8 cellular contexts compared by ENCODE assay signal in genomic region chr1:21814241-21814918, GRCh38. TPM values are rescaled to one million over a fixed set of nuclear protein-coding genes. Genes with fewer than 3 reads are reported as not detected.
DNase-seq lines count a peak whose midpoint lies in the region; ATAC-seq lines count a peak whose summit lies in the region.

No MANE protein-coding gene starts in this region.

- H3K4me1 Mint-ChIP-seq in stimulated activated effector memory CD8-positive, alpha-beta T cell treated with anti-CD3 and anti-CD28 coated beads, Interleukin-12 subunit alpha, Interleukin-12 subunit beta, amount 100 ng/mL, for 72 hours: peaks cover 15% of the 10 kb centered on the region

- DNase-seq in Daoy (ENCODE audit: low read depth) (peak; percentile 4), Kasumi-1 (lab: John Stamatoyannopoulos, UW) (peak; percentile 47 to 50), astrocyte of the hippocampus (ENCODE audit: low read depth, low spot score) (peak; percentile 48), islet precursor cell (peak; percentile 80), occipital lobe (lab: John Stamatoyannopoulos, UW) (no peak), NCI-H2081 (lab: John Stamatoyannopoulos, UW) (no peak)
- peak in 1 of 2 donors; percentile 7 for DNase-seq in stimulated activated effector memory CD8-positive, alpha-beta T cell treated with anti-CD3 and anti-CD28 coated beads, Interleukin-12 subunit alpha, Interleukin-12 subunit beta, amount 100 ng/mL, for 72 hours (ENCODE audit: low spot score in 2 of 2)

- no peaks in the 10 kb centered on the region for H3K9me3 Mint-ChIP-seq in stimulated activated effector memory CD8-positive, alpha-beta T cell treated with anti-CD3 and anti-CD28 coated beads, Interleukin-12 subunit alpha, Interleukin-12 subunit beta, amount 100 ng/mL, for 72 hours

- peak; percentile 63 for ATAC-seq in stimulated activated effector memory CD8-positive, alpha-beta T cell treated with anti-CD3 and anti-CD28 coated beads, Interleukin-12 subunit alpha, Interleukin-12 subunit beta, amount 100 ng/mL, for 72 hours
- ATAC-seq in GM18520 (IDR thresholded peaks at IDR 0.05; ENCODE audit: unreplicated experiment): no peak

- H3K4me3 Mint-ChIP-seq in stimulated activated effector memory CD8-positive, alpha-beta T cell treated with anti-CD3 and anti-CD28 coated beads, Interleukin-12 subunit alpha, Interleukin-12 subunit beta, amount 100 ng/mL, for 72 hours: peak overlapping the region; percentile 29

- H3K27ac Mint-ChIP-seq in stimulated activated effector memory CD8-positive, alpha-beta T cell treated with anti-CD3 and anti-CD28 coated beads, Interleukin-12 subunit alpha, Interleukin-12 subunit beta, amount 100 ng/mL, for 72 hours: no peak overlapping the region

- no peaks in the 10 kb centered on the region for H3K36me3 Mint-ChIP-seq in stimulated activated effector memory CD8-positive, alpha-beta T cell treated with anti-CD3 and anti-CD28 coated beads, Interleukin-12 subunit alpha, Interleukin-12 subunit beta, amount 100 ng/mL, for 72 hours

RNA-seq across cellular contexts. Expression of gene LDLRAD2, which starts 2.3 kb away (rescaled TPM):
- not detected in 2 replicates for total RNA-seq in Daoy (2014; rRNA removed; shearing (Covaris generic))
- not detected for total RNA-seq in occipital lobe

RNA-seq across cellular contexts. Expression of gene USP48, which starts 31.4 kb away (rescaled TPM):
- total RNA-seq in Daoy (2014; rRNA removed; shearing (Covaris generic)): 28.6 and 29.2 TPM in 2 replicates
- total RNA-seq in occipital lobe: 85.8 TPM

Comparison
In these comparisons a context has a peak if more than half of its experiments do, and no peak if none do; other contexts are left out.
1. DNase-seq: peak in Daoy (single experiment), Kasumi-1 (2 of 2), astrocyte of the hippocampus (single experiment) and islet precursor cell (single experiment); none in occipital lobe (single experiment) and NCI-H2081 (0 of 2).